In the genomic region with DNA sequence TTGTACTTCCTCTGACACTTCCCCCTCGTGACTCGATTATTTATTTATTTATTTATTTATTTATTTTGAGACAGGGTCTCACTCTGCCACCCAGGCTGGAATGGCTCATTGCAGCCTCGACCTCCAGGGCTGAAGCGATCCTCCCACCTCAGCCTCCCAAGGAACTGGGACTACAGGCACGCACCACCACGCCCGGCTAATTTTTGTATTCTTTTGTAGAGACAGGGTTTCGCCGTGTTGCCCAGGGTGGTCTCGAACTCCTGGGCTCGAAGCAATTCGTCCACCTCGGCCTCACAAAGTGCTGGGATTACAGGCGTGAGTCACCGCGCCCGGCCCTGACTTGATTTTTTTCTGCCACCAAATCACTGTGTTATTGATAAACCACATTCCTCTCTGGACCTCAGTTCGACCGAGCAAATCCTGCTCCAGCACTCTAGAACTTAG, we compare ENCODE assay signal across 8 cellular contexts. TPM values are rescaled to one million over a fixed set of nuclear protein-coding genes. Genes with fewer than 3 reads are reported as not detected.
A peak's percentile ranks its signal among the peaks of the same experiment; 100 is the strongest.
DNase-seq lines count a peak whose midpoint lies in the region; ATAC-seq, FAIRE-seq and TF ChIP-seq lines count a peak whose summit lies in the region.

No MANE protein-coding gene starts in this region.

- no peaks in the 10 kb centered on the region for H3K9me3 ChIP-seq in SU-DHL-6 (ENCODE audit: insufficient read depth, low read length)
- no peaks in the 10 kb centered on the region for H3K9me3 ChIP-seq in small intestine (ENCODE audit: control insufficient read depth, low read depth)

- H3K27me3 ChIP-seq in SU-DHL-6 (ENCODE audit: low read length) (no peaks in the 10 kb centered on the region), foreskin keratinocyte (no peaks in the 10 kb centered on the region), small intestine (ENCODE audit: control insufficient read depth in 2 of 2, insufficient read depth in 2 of 2, low read length in 2 of 2) (peaks cover 0 to 3% of the 10 kb centered on the region in 2 donors)

- H3K4me1 ChIP-seq in foreskin keratinocyte = peaks cover 8% of the 10 kb centered on the region
- peaks cover 0 to 2% of the 10 kb centered on the region in 2 donors for H3K4me1 ChIP-seq in small intestine (ENCODE audit: control insufficient read depth in 2 of 2, insufficient read depth in 1 of 2, low read depth in 1 of 2, low read length in 1 of 2)

- intact Hi-C loops in lower leg skin (cut with DNase I; ENCODE audit: low total_unique reads) = no loop called here

- H3K27ac ChIP-seq in SU-DHL-6 (ENCODE audit: low read depth, low read length) (peak overlapping the region; percentile 100; the same call in 1 of the 2 replicates), foreskin keratinocyte (peak overlapping the region; percentile 80), small intestine (ENCODE audit: low read depth in 1 of 2, low read length in 1 of 2) (peak overlapping the region; percentile 43 to 95)

- H3K36me3 ChIP-seq in SU-DHL-6 (ENCODE audit: low read length) = peaks cover 23% of the 10 kb centered on the region
- peaks cover 4 to 11% of the 10 kb centered on the region in 2 donors for H3K36me3 ChIP-seq in small intestine (ENCODE audit: control insufficient read depth in 2 of 2, insufficient read depth in 2 of 2, low read length in 2 of 2)

- FAIRE-seq in small intestine (lab: Jason Lieb, UNC) = no peak

- H3K4me3 ChIP-seq in SU-DHL-6 (ENCODE audit: insufficient read depth, low read length, poor library complexity, severe bottlenecking) (peak overlapping the region; percentile 77), small intestine (ENCODE audit: low read depth in 1 of 2, low read length in 2 of 2) (peak overlapping the region in 1 of 2 donors; percentile 93), lower leg skin (ENCODE audit: low read depth, poor library complexity, severe bottlenecking) (no peak overlapping the region)

- 17 to 29% (median 28%) methylated on average over 19 of the region's 19 CpGs for WGBS in small intestine, 3 donors
- 30 to 32% methylated on average over 19 of the region's 19 CpGs for WGBS in lower leg skin, 2 donors

- 0 out of 2 replicates have a peak, but pooled peaks cover 4% of the 10 kb centered on the region for H4K20me1 ChIP-seq in SU-DHL-6 (ENCODE audit: low read depth, low read length)

- TF ChIP-seq CTCF in SU-DHL-6 (IDR thresholded peaks at IDR 0.05; ENCODE audit: insufficient read depth, low read length, poor library complexity, severe bottlenecking) (no peak), foreskin keratinocyte (conservative IDR thresholded peaks at IDR 0.05) (no peak), lower leg skin (IDR thresholded peaks at IDR 0.05) (no peak)

- TF ChIP-seq POLR2A in lower leg skin (IDR thresholded peaks at IDR 0.05) = no peak

- H3K9ac ChIP-seq in SU-DHL-6 (ENCODE audit: low read length) = peak overlapping the region; percentile 96

- DNase-seq in foreskin keratinocyte = no peak
- no peak for DNase-seq in small intestine
- DNase-seq in NCI-H1436 treated with DMSO at 0.1 percent for 48 hours (lab: John Stamatoyannopoulos, UW) = no peak
- no peak for DNase-seq in stimulated activated CD4-positive, alpha-beta T cell treated with anti-CD3 and anti-CD28 coated beads, Interleukin-1b, Interleukin-23, amount 100 ng/mL, for 48 hours
- no peak for DNase-seq in lower leg skin (ENCODE audit: low spot score in 2 of 2)

- H2AFZ ChIP-seq in SU-DHL-6 (ENCODE audit: low read depth, low read length, severe bottlenecking) = peak overlapping the region; percentile 69

- H3F3A ChIP-seq in SU-DHL-6 (ENCODE audit: insufficient read depth) = peaks cover 39% of the 10 kb centered on the region

- H3K79me2 ChIP-seq in SU-DHL-6 (ENCODE audit: insufficient read depth, low read length) = peaks cover 34% of the 10 kb centered on the region

- ATAC-seq in GM21515 (IDR thresholded peaks at IDR 0.05; ENCODE audit: unreplicated experiment) (peak; percentile 0), foreskin keratinocyte (no peak), HG03108 (IDR thresholded peaks at IDR 0.05; ENCODE audit: unreplicated experiment) (no peak)

- no peaks in the 10 kb centered on the region for H3K9me2 ChIP-seq in SU-DHL-6 (replicated peaks; ENCODE audit: insufficient read depth, low read length)

- H3K4me2 ChIP-seq in SU-DHL-6 (ENCODE audit: low read depth, low read length, poor library complexity, severe bottlenecking) = peak overlapping the region; percentile 97

RNA-seq across cellular contexts. Expression of gene RPL23A, which starts 0.8 kb away (rescaled TPM):
- total RNA-seq in foreskin keratinocyte (1,328 and 1,341 TPM in 2 replicates), lower leg skin (100 to 1,000 TPM; 538 to 966 (median 735) TPM)
- polyA plus RNA-seq in foreskin keratinocyte (1,847 and 1,895 TPM in 2 replicates), small intestine (1,000 to 10,000 TPM in 2 of 3 donors, 100 to 1,000 TPM in 1; 783 to 1,912 (median 1,402) TPM)

RNA-seq across cellular contexts. Expression of gene RAB34, which starts 1.3 kb away (rescaled TPM):
- total RNA-seq in foreskin keratinocyte = 160 and 161 TPM in 2 replicates
- 160 and 161 TPM in 2 replicates for polyA plus RNA-seq in foreskin keratinocyte
- polyA plus RNA-seq in small intestine = 10 to 100 TPM in 2 of 3 donors, 1 to 10 TPM in 1; 4.2 to 33.5 (median 31.0) TPM
- total RNA-seq in lower leg skin = 100 to 1,000 TPM in 2 of 4 donors, 10 to 100 TPM in 2; 76.6 to 138 (median 103) TPM

RNA-seq across cellular contexts. Expression of gene TLCD1, which starts 7.0 kb away (rescaled TPM):
- total RNA-seq in foreskin keratinocyte (11.2 and 17.1 TPM in 2 replicates), lower leg skin (10 to 100 TPM in 3 of 4 donors, 1 to 10 TPM in 1; 9.4 to 33.6 (median 23.5) TPM)
- polyA plus RNA-seq in foreskin keratinocyte (17.7 and 19.4 TPM in 2 replicates), small intestine (10 to 100 TPM; 10.7 to 21.3 (median 12.1) TPM)

RNA-seq across cellular contexts. Expression of gene PROCA1, which starts 7.3 kb away (rescaled TPM):
- total RNA-seq in foreskin keratinocyte (0.39 and 0.41 TPM in 2 replicates), lower leg skin (1 to 10 TPM in 3 of 4 donors, not detected in 1; 1.0 to 3.7 (median 3.3) TPM)
- polyA plus RNA-seq in foreskin keratinocyte (0.45 and 0.76 TPM in 2 replicates), small intestine (1 to 10 TPM; 2.3 to 5.4 (median 4.1) TPM)

RNA-seq across cellular contexts. Expression of gene NEK8, which starts 9.6 kb away (rescaled TPM):
- total RNA-seq in foreskin keratinocyte = 3.4 and 3.6 TPM in 2 replicates
- 2.0 and 2.1 TPM in 2 replicates for polyA plus RNA-seq in foreskin keratinocyte
- 1 to 10 TPM; 3.5 to 3.6 (median 3.6) TPM for polyA plus RNA-seq in small intestine
- total RNA-seq in lower leg skin = 1 to 10 TPM; 2.1 to 9.5 (median 4.4) TPM
